In genomic region chr7:130896898-130897514, GRCh38 we compare ENCODE assay signal across 8 cellular contexts.
A peak's percentile ranks its signal among the peaks of the same experiment; 100 is the strongest.
DNase-seq lines count a peak whose midpoint lies in the region; ATAC-seq and TF ChIP-seq lines count a peak whose summit lies in the region.

No MANE protein-coding gene starts in this region.

- H3K27ac ChIP-seq in BLaER1 treated with 17β-estradiol and CSF1 and Interleukin-3, amounts not matched to agents 10 nM and 100 nM = peak overlapping the region in 6 of 11 experiments; percentile 17 to 38 (median 22); a peak in 3 of 22 replicates
- H3K27ac ChIP-seq in duodenal mucosa (ENCODE audit: low read depth, low read length) = peak overlapping the region; percentile 39
- peak overlapping the region; percentile 3 to 7 for H3K27ac ChIP-seq in lung (ENCODE audit: low read depth in 1 of 2, low read length in 1 of 2)

- intact Hi-C loops in activated CD8-positive, alpha-beta T cell treated with anti-CD3 and anti-CD28 coated beads for 36 hours (cut with micrococcal nuclease) = loop anchor here (5.0 kb wide), 1 partner anchor 145 kb away; no protein-coding TSS in a partner anchor

- peak; percentile 73 for TF ChIP-seq CTCF in activated CD8-positive, alpha-beta T cell treated with anti-CD3 and anti-CD28 coated beads for 36 hours (IDR thresholded peaks at IDR 0.05)
- peak; percentile 72 for TF ChIP-seq CTCF in lung (IDR thresholded peaks at IDR 0.05; ENCODE audit: control extremely low read depth, extremely low read depth)

- peak; percentile 39 for ATAC-seq in GM21723 (IDR thresholded peaks at IDR 0.05; ENCODE audit: unreplicated experiment)
- ATAC-seq in activated CD8-positive, alpha-beta T cell treated with anti-CD3 and anti-CD28 coated beads for 36 hours = peak; percentile 64
- ATAC-seq in lung (ENCODE audit: insufficient read depth, low FRiP score) = peak; percentile 48
- ATAC-seq in GM18873 (IDR thresholded peaks at IDR 0.05; ENCODE audit: low FRiP score, unreplicated experiment) = no peak

- H3K27me3 ChIP-seq in BLaER1 treated with 17β-estradiol and CSF1 and Interleukin-3, amounts not matched to agents 10 nM and 100 nM = no peaks in the 10 kb centered on the region
- H3K27me3 ChIP-seq in duodenal mucosa (ENCODE audit: control insufficient read depth in 1 of 2, insufficient read depth in 2 of 2, low read length in 2 of 2) (no peaks in the 10 kb centered on the region), lung (ENCODE audit: control insufficient read depth, insufficient read depth) (no peaks in the 10 kb centered on the region)

- peaks cover 93 to 98% (median 97%) of the 10 kb centered on the region in 11 experiments for H4K20me1 ChIP-seq in BLaER1 treated with 17β-estradiol and CSF1 and Interleukin-3, amounts not matched to agents 10 nM and 100 nM

- DNase-seq in NCI-H2227 treated with DMSO at 0.1 percent for 48 hours (lab: John Stamatoyannopoulos, UW) = peak; percentile 51
- peak; percentile 81 for DNase-seq in activated CD8-positive, alpha-beta T cell treated with anti-CD3 and anti-CD28 coated beads for 36 hours
- peak; percentile 68 for DNase-seq in lung (ENCODE audit: low spot score)
- DNase-seq in stimulated activated CD8-positive, alpha-beta memory T cell treated with anti-CD3 and anti-CD28 coated beads, Interleukin-15, amount 100 ng/mL, for 1 hour (ENCODE audit: low read depth) = peak; percentile 48

- POLR2A ChIA-PET in activated CD8-positive, alpha-beta T cell treated with anti-CD3 and anti-CD28 coated beads for 36 hours (lab: Charles Lee) = interaction anchor here (0.7 to 2.5 kb wide), 12 partner anchors 8 to 146 kb away, joined by 3 to 11 read pairs (median 4); no protein-coding TSS in a partner anchor

- no peak overlapping the region for H3K4me3 ChIP-seq in BLaER1 treated with 17β-estradiol and CSF1 and Interleukin-3, amounts not matched to agents 10 nM and 100 nM
- no peak overlapping the region for H3K4me3 ChIP-seq in duodenal mucosa (ENCODE audit: low read depth in 1 of 2, low read length in 2 of 2)
- H3K4me3 ChIP-seq in lung = no peak overlapping the region

- peaks cover 91% of the 10 kb centered on the region for H3K4me1 Mint-ChIP-seq in activated CD8-positive, alpha-beta T cell treated with anti-CD3 and anti-CD28 coated beads for 36 hours (ENCODE audit: low read depth)

- H3K9ac ChIP-seq in BLaER1 treated with 17β-estradiol and CSF1 and Interleukin-3, amounts not matched to agents 10 nM and 100 nM = peak overlapping the region in 3 of 11 experiments; percentile 12 to 21 (median 17); a peak in 4 of 22 replicates
- peak overlapping the region; percentile 16 to 54 for H3K9ac ChIP-seq in duodenal mucosa (ENCODE audit: low read depth in 1 of 2, low read length in 2 of 2)

- H3K4me3 Mint-ChIP-seq in activated CD8-positive, alpha-beta T cell treated with anti-CD3 and anti-CD28 coated beads for 36 hours = peak overlapping the region; percentile 40

- peak overlapping the region; percentile 51 to 77 (median 71); a peak in 20 of 22 replicates for H3K4me2 ChIP-seq in BLaER1 treated with 17β-estradiol and CSF1 and Interleukin-3, amounts not matched to agents 10 nM and 100 nM

- H3K27ac Mint-ChIP-seq in activated CD8-positive, alpha-beta T cell treated with anti-CD3 and anti-CD28 coated beads for 36 hours = peak overlapping the region; percentile 87

- CTCF ChIA-PET in activated CD8-positive, alpha-beta T cell treated with anti-CD3 and anti-CD28 coated beads for 36 hours (lab: Charles Lee) = interaction anchor here (0.6 to 5.3 kb wide), 46 partner anchors 8 to 542 kb away, joined by 3 to 96 read pairs (median 5); no protein-coding TSS in a partner anchor

- WGBS in lung, 2 donors = 48 to 56% methylated on average over 22 of the region's 22 CpGs

- peaks cover 79 to 91% (median 85%) of the 10 kb centered on the region in 10 experiments for H3K4me1 ChIP-seq in BLaER1 treated with 17β-estradiol and CSF1 and Interleukin-3, amounts not matched to agents 10 nM and 100 nM
- peaks cover 73 to 83% of the 10 kb centered on the region in 2 donors for H3K4me1 ChIP-seq in duodenal mucosa (ENCODE audit: control insufficient read depth in 1 of 2, insufficient read depth in 2 of 2, low read length in 2 of 2)
- peaks cover 9 to 14% of the 10 kb centered on the region in 2 donors for H3K4me1 ChIP-seq in lung (ENCODE audit: control insufficient read depth in 2 of 2, insufficient read depth in 2 of 2, low read length in 2 of 2)

- H3K36me3 Mint-ChIP-seq in activated CD8-positive, alpha-beta T cell treated with anti-CD3 and anti-CD28 coated beads for 36 hours (ENCODE audit: low read depth) = peaks cover 90% of the 10 kb centered on the region

- no peaks in the 10 kb centered on the region for H3K9me3 ChIP-seq in BLaER1 treated with 17β-estradiol and CSF1 and Interleukin-3, amounts not matched to agents 10 nM and 100 nM (replicated peaks in 1 of 11)
- H3K9me3 ChIP-seq in duodenal mucosa (ENCODE audit: control insufficient read depth in 1 of 2, low read length in 2 of 2) = no peaks in the 10 kb centered on the region
- H3K9me3 ChIP-seq in lung (ENCODE audit: control insufficient read depth in 2 of 2, insufficient read depth in 1 of 2, low read length in 1 of 2) = no peaks in the 10 kb centered on the region

- peaks cover 27 to 92% (median 82%) of the 10 kb centered on the region in 11 experiments; a peak in 21 of 22 replicates for H3K36me3 ChIP-seq in BLaER1 treated with 17β-estradiol and CSF1 and Interleukin-3, amounts not matched to agents 10 nM and 100 nM
- H3K36me3 ChIP-seq in duodenal mucosa (ENCODE audit: control insufficient read depth in 1 of 2, insufficient read depth in 2 of 2, low read length in 2 of 2) (peaks cover 8 to 21% of the 10 kb centered on the region in 2 donors), lung (ENCODE audit: control insufficient read depth in 2 of 2, insufficient read depth in 2 of 2, low read length in 2 of 2) (peaks cover 0 to 37% of the 10 kb centered on the region in 2 donors)

- H3K27me3 Mint-ChIP-seq in activated CD8-positive, alpha-beta T cell treated with anti-CD3 and anti-CD28 coated beads for 36 hours = no peaks in the 10 kb centered on the region

- H3K9me3 Mint-ChIP-seq in activated CD8-positive, alpha-beta T cell treated with anti-CD3 and anti-CD28 coated beads for 36 hours = no peaks in the 10 kb centered on the region
